22 cellular contexts compared by ENCODE assay signal in the genomic region with DNA sequence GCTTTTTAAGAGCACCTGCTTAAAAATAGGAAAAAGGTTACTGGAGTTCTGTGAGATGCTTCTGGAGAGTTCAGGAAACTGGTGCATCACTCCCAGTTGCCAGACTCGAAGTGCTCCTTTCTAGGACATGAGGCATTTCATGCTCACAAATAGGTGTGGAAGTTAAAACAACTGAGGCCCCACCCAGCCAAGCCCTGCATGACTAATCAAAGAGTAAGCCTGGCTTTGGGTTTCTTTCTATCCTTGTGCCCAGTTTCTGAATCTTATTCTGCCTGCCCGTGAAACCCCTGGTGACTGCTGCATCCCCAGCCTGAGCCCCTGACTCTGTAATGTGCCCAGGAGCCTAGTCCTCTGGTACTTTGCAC. TPM values are rescaled to one million over a fixed set of nuclear protein-coding genes. Genes with fewer than 3 reads are reported as not detected.
DNase-seq lines count a peak whose midpoint lies in the region; ATAC-seq and TF ChIP-seq lines count a peak whose summit lies in the region.
"Had no signal": no experiment of that assay in that cellular context is flagged by ENCODE, and none has a peak within 500 bp of the region (broad histone marks: within the 10 kb centered on the region; RNA-seq: fewer than 3 reads in every experiment).

No MANE protein-coding gene starts in this region.

- H3K4me1 Mint-ChIP-seq in type B pancreatic cell (ENCODE audit: unreplicated experiment): no peaks in the 10 kb centered on the region
- H3K4me1 Mint-ChIP-seq: immature natural killer cell; naive thymus-derived CD4-positive, alpha-beta T cell had no signal

- TF ChIP-seq CTCF in VCaP (conservative IDR thresholded peaks at IDR 0.05): no peak
- no peak for TF ChIP-seq CTCF in hepatocyte (IDR thresholded peaks at IDR 0.05; ENCODE audit: poor library complexity)
- no peak for TF ChIP-seq CTCF in type B pancreatic cell (conservative IDR thresholded peaks at IDR 0.05)
- no peak for TF ChIP-seq CTCF in GM10248 (IDR thresholded peaks at IDR 0.05; ENCODE audit: control extremely low read depth, extremely low read depth, low read depth, missing control alignments)

- no peaks in the 10 kb centered on the region for H3K27me3 ChIP-seq in hepatocyte
- H3K27me3 ChIP-seq: SJSA1 had no signal

- WGBS in hepatocyte (ENCODE audit: low lambda C conversion rate, missing lambda C conversion rate): 74% methylated on average over 2 of the region's 2 CpGs

- no peaks in the 10 kb centered on the region for H3K9me3 ChIP-seq in hepatocyte (ENCODE audit: low read depth)
- H3K9me3 ChIP-seq: SJSA1 had no signal

- DNase-seq in M059J (ENCODE audit: low read depth): peak; percentile 3
- peak; percentile 8 for DNase-seq in hepatocyte (ENCODE audit: low spot score)
- DNase-seq in type B pancreatic cell (ENCODE audit: extremely low spot score, unreplicated experiment): no peak
- DNase-seq in GM19240 (ENCODE audit: insufficient read length, low spot score): no peak
- no peak for DNase-seq in GM10248 (ENCODE audit: extremely low spot score)
- DNase-seq: head of caudate nucleus; immature natural killer cell; naive thymus-derived CD4-positive, alpha-beta T cell; NCI-H2081; NCI-H524; stimulated activated CD4-positive, alpha-beta T cell treated with anti-CD3 and anti-CD28 coated beads, Interleukin-4, amount 100 ng/mL, for 24 hours; T-helper 9 cell had no signal

- no peaks in the 10 kb centered on the region for H3K9me2 ChIP-seq in hepatocyte (replicated peaks; ENCODE audit: insufficient read depth)

- POLR2A ChIA-PET in GM10248 (lab: Yijun Ruan, JAX): no interaction called here

- no peak overlapping the region for H2AFZ ChIP-seq in hepatocyte
- H2AFZ ChIP-seq: parathyroid adenoma had no signal

- peak overlapping the region; percentile 39 for H3K27ac ChIP-seq in VCaP
- H3K27ac ChIP-seq in hepatocyte: peak overlapping the region; percentile 42
- H3K27ac ChIP-seq: parathyroid adenoma, SJSA1 had no signal

- H3K36me3 Mint-ChIP-seq in type B pancreatic cell: no peaks in the 10 kb centered on the region

- peak overlapping the region; percentile 56 for H3K4me3 Mint-ChIP-seq in type B pancreatic cell
- H3K4me3 Mint-ChIP-seq: immature natural killer cell; memory B cell; naive thymus-derived CD4-positive, alpha-beta T cell had no signal

- H3K36me3 ChIP-seq in hepatocyte (replicated peaks; ENCODE audit: insufficient read depth, low read depth): no peaks in the 10 kb centered on the region
- H3K36me3 ChIP-seq: SJSA1 had no signal

- CTCF ChIA-PET in GM10248 (lab: Yijun Ruan, JAX): no interaction called here

- no peak overlapping the region for H3K4me2 ChIP-seq in hepatocyte

- H4K20me1 ChIP-seq in hepatocyte (ENCODE audit: insufficient read depth, poor library complexity, severe bottlenecking): no peaks in the 10 kb centered on the region

- H3K27ac Mint-ChIP-seq in type B pancreatic cell: peak overlapping the region; percentile 100
- H3K27ac Mint-ChIP-seq: immature natural killer cell; memory B cell; naive thymus-derived CD4-positive, alpha-beta T cell had no signal

- H3K4me3 ChIP-seq in hepatocyte: no peak overlapping the region
- H3K4me3 ChIP-seq: SJSA1 had no signal

- peaks cover 4% of the 10 kb centered on the region for H3K9me3 Mint-ChIP-seq in type B pancreatic cell
- H3K9me3 Mint-ChIP-seq: immature natural killer cell; memory B cell; naive thymus-derived CD4-positive, alpha-beta T cell had no signal

- H3K79me2 ChIP-seq in hepatocyte: no peaks in the 10 kb centered on the region
- H3K79me2 ChIP-seq: parathyroid adenoma had no signal

- no peaks in the 10 kb centered on the region for H3K27me3 Mint-ChIP-seq in type B pancreatic cell
- H3K27me3 Mint-ChIP-seq: memory B cell; naive thymus-derived CD4-positive, alpha-beta T cell had no signal

- no peaks in the 10 kb centered on the region for H3K4me1 ChIP-seq in hepatocyte (ENCODE audit: insufficient read depth)
- H3K4me1 ChIP-seq: parathyroid adenoma, SJSA1 had no signal

- no peak for ATAC-seq in HG03039 (IDR thresholded peaks at IDR 0.05; ENCODE audit: unreplicated experiment)
- ATAC-seq: HepG2; naive thymus-derived CD4-positive, alpha-beta T cell had no signal

RNA-seq across cellular contexts. Expression of a gene that starts 7.7 kb away (rescaled TPM):
- not detected in 2 replicates for total RNA-seq in M059J (2014; rRNA removed; shearing (Covaris generic))
- total RNA-seq in hepatocyte (0.40 TPM in 1 of 2 replicates, not detected in the other), type B pancreatic cell (ENCODE audit: low replicate concordance) (1.3 TPM in 1 of 2 replicates, not detected in the other)
- not detected in 2 replicates for polyA plus RNA-seq in hepatocyte
- total RNA-seq: dermis microvascular lymphatic vessel endothelial cell; HepG2; naive thymus-derived CD4-positive, alpha-beta T cell; SJSA1; skeletal muscle tissue; temporal lobe had no signal
- polyA plus RNA-seq: BJ, HepG2, immature natural killer cell had no signal

RNA-seq across cellular contexts. Expression of a gene that starts 30.8 kb away (rescaled TPM):
- total RNA-seq in M059J (2014; rRNA removed; shearing (Covaris generic)): not detected in 2 replicates
- total RNA-seq in hepatocyte (not detected in 2 replicates), type B pancreatic cell (ENCODE audit: low replicate concordance) (not detected in 2 replicates)
- polyA plus RNA-seq in hepatocyte: not detected in 2 replicates
- total RNA-seq: dermis microvascular lymphatic vessel endothelial cell; HepG2; naive thymus-derived CD4-positive, alpha-beta T cell; SJSA1; skeletal muscle tissue; temporal lobe had no signal
- polyA plus RNA-seq: BJ; immature natural killer cell; naive thymus-derived CD4-positive, alpha-beta T cell had no signal

RNA-seq across cellular contexts. Expression of a gene that starts 40.7 kb away (rescaled TPM):
- total RNA-seq in M059J (2014; rRNA removed; shearing (Covaris generic)): 32.7 and 38.7 TPM in 2 replicates
- total RNA-seq in hepatocyte (35.7 and 48.1 TPM in 2 replicates), type B pancreatic cell (ENCODE audit: low replicate concordance) (43.6 and 51.5 TPM in 2 replicates)
- polyA plus RNA-seq in hepatocyte: 17.9 and 19.8 TPM in 2 replicates

Comparison
In these comparisons a context has a peak if more than half of its experiments do, and no peak if none do; other contexts are left out.
1. DNase-seq: peak in M059J (single experiment) and hepatocyte (single experiment); none in type B pancreatic cell (single experiment), GM19240 (single experiment) and GM10248 (single experiment).